Comparison of ENCODE assay signal across 18 cellular contexts in genomic region chr17:17790673-17791464, GRCh38. TPM values are rescaled to one million over a fixed set of nuclear protein-coding genes. Genes with fewer than 3 reads are reported as not detected.
A peak's percentile ranks its signal among the peaks of the same experiment; 100 is the strongest.
DNase-seq lines count a peak whose midpoint lies in the region; ATAC-seq and TF ChIP-seq lines count a peak whose summit lies in the region.
"Had no signal": no experiment of that assay in that cellular context is flagged by ENCODE, and none has a peak within 500 bp of the region (broad histone marks: within the 10 kb centered on the region; RNA-seq: fewer than 3 reads in every experiment).

No MANE protein-coding gene starts in this region.

- no peaks in the 10 kb centered on the region for H3K9me3 Mint-ChIP-seq in stimulated activated memory B cell treated with anti-CD40 and anti-IgM and Interleukin-4, amounts not matched to agents 10 μg/mL and 1 μg/mL and 100 μg/mL, for 72 hours
- H3K9me3 Mint-ChIP-seq in CD14-positive monocyte: no peaks in the 10 kb centered on the region
- H3K9me3 Mint-ChIP-seq: activated T-cell treated with anti-CD3 and anti-CD28 coated beads, Interleukin-2, amount 50 U/mL, for 4 hours; IgD-negative memory B cell had no signal

- peak overlapping the region; percentile 57 for H3K27ac Mint-ChIP-seq in stimulated activated memory B cell treated with anti-CD40 and anti-IgM and Interleukin-4, amounts not matched to agents 10 μg/mL and 1 μg/mL and 100 μg/mL, for 72 hours
- H3K27ac Mint-ChIP-seq in CD14-positive monocyte: no peak overlapping the region
- H3K27ac Mint-ChIP-seq: IgD-negative memory B cell had no signal

- no peaks in the 10 kb centered on the region for H3K27me3 ChIP-seq in gastroesophageal sphincter
- H3K27me3 ChIP-seq: tibial nerve had no signal

- TF ChIP-seq POLR2A in gastroesophageal sphincter (IDR thresholded peaks at IDR 0.05): no peak

- H3K36me3 ChIP-seq in gastroesophageal sphincter: peaks cover 0 to 29% of the 10 kb centered on the region in 2 donors

- H3K27ac ChIP-seq in gastroesophageal sphincter: peak overlapping the region in 3 of 4 donors; percentile 17 to 61 (median 38)

- no peak for ATAC-seq in gastroesophageal sphincter
- ATAC-seq in stimulated activated memory B cell treated with anti-CD40 and anti-IgM and Interleukin-4, amounts not matched to agents 10 μg/mL and 1 μg/mL and 100 μg/mL, for 72 hours: no peak
- ATAC-seq in GM18867 (IDR thresholded peaks at IDR 0.05; ENCODE audit: unreplicated experiment): no peak
- ATAC-seq: activated T-cell treated with anti-CD3 and anti-CD28 coated beads, Interleukin-2, amount 50 U/mL, for 4 hours had no signal

- 73 to 87% methylated on average over 3 to 13 of the region's 25 CpGs for WGBS in gastroesophageal sphincter (ENCODE audit: low coverage in 1 of 2), 2 donors

- peak; percentile 10 for DNase-seq in NCI-H2171 treated with DMSO at 0.1 percent for 48 hours (lab: John Stamatoyannopoulos, UW)
- no peak for DNase-seq in NCI-H2171 (lab: John Stamatoyannopoulos, UW)
- peak; percentile 54 for DNase-seq in SK-N-DZ (ENCODE audit: low spot score)
- DNase-seq in CD14-positive monocyte (ENCODE audit: low spot score): no peak
- DNase-seq in iPS-NIHi11 (ENCODE audit: low spot score): no peak
- DNase-seq: activated CD4-positive, alpha-beta T cell treated with anti-CD3 and anti-CD28 coated beads, Interleukin-2, amount 50 U/mL, for 4 hours; activated T-cell treated with anti-CD3 and anti-CD28 coated beads, Interleukin-2, amount 50 U/mL, for 4 hours; NCI-H1105; NCI-H2227 treated with DMSO at 0.1 percent for 48 hours; occipital lobe; stimulated activated CD4-positive, alpha-beta T cell treated with anti-CD3 and anti-CD28 coated beads, Interleukin-2, amount 100 ng/mL, for 48 hours; stimulated activated CD8-positive, alpha-beta memory T cell treated with anti-CD3 and anti-CD28 coated beads, Interleukin-4, amount 100 ng/mL, for 48 hours had no signal

- peaks cover 0 to 76% (median 25%) of the 10 kb centered on the region in 3 donors for H3K4me1 ChIP-seq in gastroesophageal sphincter

- H3K9me3 ChIP-seq in gastroesophageal sphincter: no peaks in the 10 kb centered on the region
- H3K9me3 ChIP-seq: tibial nerve had no signal

- H3K27me3 Mint-ChIP-seq in stimulated activated memory B cell treated with anti-CD40 and anti-IgM and Interleukin-4, amounts not matched to agents 10 μg/mL and 1 μg/mL and 100 μg/mL, for 72 hours: no peaks in the 10 kb centered on the region
- peaks cover 5 to 9% (median 6%) of the 10 kb centered on the region in 3 donors for H3K27me3 Mint-ChIP-seq in CD14-positive monocyte (ENCODE audit: low read depth in 3 of 3)
- H3K27me3 Mint-ChIP-seq: IgD-negative memory B cell had no signal

- H3K4me1 Mint-ChIP-seq in stimulated activated memory B cell treated with anti-CD40 and anti-IgM and Interleukin-4, amounts not matched to agents 10 μg/mL and 1 μg/mL and 100 μg/mL, for 72 hours: peaks cover 41% of the 10 kb centered on the region
- H3K4me1 Mint-ChIP-seq in CD14-positive monocyte: peaks cover 12% of the 10 kb centered on the region

- peaks cover 24% of the 10 kb centered on the region for H3K36me3 Mint-ChIP-seq in stimulated activated memory B cell treated with anti-CD40 and anti-IgM and Interleukin-4, amounts not matched to agents 10 μg/mL and 1 μg/mL and 100 μg/mL, for 72 hours
- H3K36me3 Mint-ChIP-seq in CD14-positive monocyte: peaks cover 16 to 26% of the 10 kb centered on the region in 2 donors
- H3K36me3 Mint-ChIP-seq: IgD-negative memory B cell had no signal

- no peak for TF ChIP-seq CTCF in gastroesophageal sphincter (IDR thresholded peaks at IDR 0.05)
- TF ChIP-seq CTCF in CD14-positive monocyte (IDR thresholded peaks at IDR 0.05): no peak

- TF ChIP-seq EP300 in gastroesophageal sphincter (IDR thresholded peaks at IDR 0.05): no peak

- intact Hi-C loops in CD14-positive monocyte (cut with micrococcal nuclease): no loop called here

- no peak overlapping the region for H3K4me3 Mint-ChIP-seq in stimulated activated memory B cell treated with anti-CD40 and anti-IgM and Interleukin-4, amounts not matched to agents 10 μg/mL and 1 μg/mL and 100 μg/mL, for 72 hours
- H3K4me3 Mint-ChIP-seq in CD14-positive monocyte: no peak overlapping the region
- H3K4me3 Mint-ChIP-seq: activated T-cell treated with anti-CD3 and anti-CD28 coated beads, Interleukin-2, amount 50 U/mL, for 4 hours; IgD-negative memory B cell had no signal

- H3K4me3 ChIP-seq in gastroesophageal sphincter: no peak overlapping the region
- H3K4me3 ChIP-seq: lung, tibial nerve had no signal

RNA-seq across cellular contexts. Expression of gene SREBF1, which starts 45.9 kb away (rescaled TPM):
- polyA plus RNA-seq in SK-N-DZ (2014; cell fraction: cytosol; rRNA removed): 57.6 and 67.5 TPM in 2 replicates
- polyA plus RNA-seq in SK-N-DZ (2014; cell fraction: nucleus; rRNA removed): 182 and 191 TPM in 2 replicates
- 10 to 100 TPM; 16.1 to 90.7 (median 56.1) TPM for total RNA-seq in gastroesophageal sphincter
- 10 to 100 TPM in 1 of 2 donors, 1 to 10 TPM in 1; 7.6 to 10.5 TPM for polyA plus RNA-seq in CD14-positive monocyte

Comparison
In these comparisons a context has a peak if more than half of its experiments do, and no peak if none do; other contexts are left out.
1. DNase-seq: peak in NCI-H2171 treated with DMSO at 0.1 percent for 48 hours (single experiment) and SK-N-DZ (single experiment); none in NCI-H2171 (single experiment), CD14-positive monocyte (single experiment) and iPS-NIHi11 (single experiment).